9 cellular contexts compared by ENCODE assay signal in genomic region chr10:80161321-80162084, GRCh38.
DNase-seq lines count a peak whose midpoint lies in the region; ATAC-seq and TF ChIP-seq lines count a peak whose summit lies in the region.
"Had no signal": no experiment of that assay in that cellular context is flagged by ENCODE, and none has a peak within 500 bp of the region (broad histone marks: within the 10 kb centered on the region; RNA-seq: fewer than 3 reads in every experiment).

No MANE protein-coding gene starts in this region.

- peak overlapping the region; percentile 31 for H3K27ac Mint-ChIP-seq in T-helper 2 cell treated with Interferon-gamma antibody and Interleukin-4, amounts not matched to agents 5 μg/mL and 100 μg/mL, for 36 hours
- H3K27ac Mint-ChIP-seq in stimulated activated naive CD8-positive, alpha-beta T cell treated with anti-CD3 and anti-CD28 coated beads, Interleukin-15, amount 100 ng/mL, for 72 hours: peak overlapping the region; percentile 28 to 77

- no peaks in the 10 kb centered on the region for H3K79me2 ChIP-seq in OCI-LY1 (ENCODE audit: insufficient read depth, low read length)

- no peak overlapping the region for H3K4me2 ChIP-seq in OCI-LY1 (ENCODE audit: low read length)

- H3K4me1 ChIP-seq in OCI-LY1 (ENCODE audit: insufficient read depth, low read length, severe bottlenecking): no peaks in the 10 kb centered on the region

- no peak overlapping the region for H2AFZ ChIP-seq in OCI-LY1 (ENCODE audit: low read length)

- no peak for DNase-seq in T-helper 2 cell treated with Interferon-gamma antibody and Interleukin-4, amounts not matched to agents 5 μg/mL and 100 μg/mL, for 36 hours (ENCODE audit: low spot score)
- DNase-seq in T-helper 2 cell (no peak), fibroblast of mammary gland (ENCODE audit: low read depth) (no peak), GF-D8 (lab: John Stamatoyannopoulos, UW) (no peak), GDM1 (lab: John Stamatoyannopoulos, UW) (no peak)
- no peak for DNase-seq in stimulated activated naive CD8-positive, alpha-beta T cell treated with anti-CD3 and anti-CD28 coated beads, Interleukin-15, amount 100 ng/mL, for 72 hours
- DNase-seq: foreskin melanocyte had no signal

- peaks cover 11% of the 10 kb centered on the region for H3K4me1 Mint-ChIP-seq in T-helper 2 cell treated with Interferon-gamma antibody and Interleukin-4, amounts not matched to agents 5 μg/mL and 100 μg/mL, for 36 hours (ENCODE audit: low read depth)
- peaks cover 30% of the 10 kb centered on the region for H3K4me1 Mint-ChIP-seq in stimulated activated naive CD8-positive, alpha-beta T cell treated with anti-CD3 and anti-CD28 coated beads, Interleukin-15, amount 100 ng/mL, for 72 hours

- no peak overlapping the region for H3K4me3 ChIP-seq in OCI-LY1 (ENCODE audit: low read depth, low read length, poor library complexity, severe bottlenecking)
- no peak overlapping the region for H3K4me3 ChIP-seq in fibroblast of mammary gland (ENCODE audit: control insufficient read depth, low read depth, low read length)

- H3K27me3 Mint-ChIP-seq in T-helper 2 cell treated with Interferon-gamma antibody and Interleukin-4, amounts not matched to agents 5 μg/mL and 100 μg/mL, for 36 hours (ENCODE audit: low read depth): no peaks in the 10 kb centered on the region
- no peaks in the 10 kb centered on the region for H3K27me3 Mint-ChIP-seq in stimulated activated naive CD8-positive, alpha-beta T cell treated with anti-CD3 and anti-CD28 coated beads, Interleukin-15, amount 100 ng/mL, for 72 hours

- ATAC-seq in stimulated activated naive CD8-positive, alpha-beta T cell treated with anti-CD3 and anti-CD28 coated beads, Interleukin-15, amount 100 ng/mL, for 72 hours: no peak
- no peak for ATAC-seq in GM18858 (IDR thresholded peaks at IDR 0.05; ENCODE audit: unreplicated experiment)

- no peaks in the 10 kb centered on the region for H3K9me3 ChIP-seq in OCI-LY1 (ENCODE audit: low read length)

- H3K9me2 ChIP-seq in OCI-LY1 (ENCODE audit: low read depth, low read length): no peaks in the 10 kb centered on the region

- H3K27ac ChIP-seq in OCI-LY1 (ENCODE audit: low read depth, low read length, poor library complexity, severe bottlenecking): no peak overlapping the region

- no peaks in the 10 kb centered on the region for H3K27me3 ChIP-seq in OCI-LY1 (ENCODE audit: insufficient read depth, low read length)

- peaks cover 73% of the 10 kb centered on the region for H3K36me3 Mint-ChIP-seq in T-helper 2 cell treated with Interferon-gamma antibody and Interleukin-4, amounts not matched to agents 5 μg/mL and 100 μg/mL, for 36 hours (ENCODE audit: low read depth)

- no peaks in the 10 kb centered on the region for H3K9me3 Mint-ChIP-seq in T-helper 2 cell treated with Interferon-gamma antibody and Interleukin-4, amounts not matched to agents 5 μg/mL and 100 μg/mL, for 36 hours
- H3K9me3 Mint-ChIP-seq in stimulated activated naive CD8-positive, alpha-beta T cell treated with anti-CD3 and anti-CD28 coated beads, Interleukin-15, amount 100 ng/mL, for 72 hours: no peaks in the 10 kb centered on the region

- H3K9ac ChIP-seq in OCI-LY1 (ENCODE audit: low read length): no peak overlapping the region

- peaks cover 90% of the 10 kb centered on the region for H3K36me3 ChIP-seq in OCI-LY1 (ENCODE audit: insufficient read depth, low read length)

- no peaks in the 10 kb centered on the region for H4K20me1 ChIP-seq in OCI-LY1 (ENCODE audit: insufficient read depth, low read length)

- TF ChIP-seq CTCF in OCI-LY1 (IDR thresholded peaks at IDR 0.05; ENCODE audit: low read length): peak; percentile 39; the same call in 1 of the 2 replicates
- TF ChIP-seq CTCF in fibroblast of mammary gland (conservative IDR thresholded peaks at IDR 0.05; ENCODE audit: control insufficient read depth, insufficient read depth, low read depth, low read length): peak; percentile 2

- H3F3A ChIP-seq in OCI-LY1 (ENCODE audit: insufficient read depth, low read length): no peaks in the 10 kb centered on the region

- no peak overlapping the region for H3K4me3 Mint-ChIP-seq in T-helper 2 cell treated with Interferon-gamma antibody and Interleukin-4, amounts not matched to agents 5 μg/mL and 100 μg/mL, for 36 hours
- no peak overlapping the region for H3K4me3 Mint-ChIP-seq in stimulated activated naive CD8-positive, alpha-beta T cell treated with anti-CD3 and anti-CD28 coated beads, Interleukin-15, amount 100 ng/mL, for 72 hours
